Comparison of ENCODE assay signal across 3 cellular contexts in genomic region chr1:160206421-160207117, GRCh38.
TF ChIP-seq lines count a peak whose summit lies in the region.

No MANE protein-coding gene starts in this region.

TF ChIP-seq in A549, 52 proteins besides CTCF, POLR2A, EP300 and RAD21:
- TF ChIP-seq FOSL2 (IDR thresholded peaks at IDR 0.05), result no peak
- TF ChIP-seq FOSL2 (CRISPR knock-in tag; IDR thresholded peaks at IDR 0.05), result peak; percentile 63
- no peak for TF ChIP-seq CBX2 (IDR thresholded peaks at IDR 0.05; ENCODE audit: borderline replicate concordance, low read depth)

TF ChIP-seq in endothelial cell of umbilical vein, 7 proteins besides CTCF, POLR2A, EP300 and RAD21:
- peak; percentile 16 for TF ChIP-seq POLR2AphosphoS5 (IDR thresholded peaks at IDR 0.05; ENCODE audit: insufficient read depth, low read depth, low read length)
- no peak for TF ChIP-seq MYC (IDR thresholded peaks at IDR 0.05; ENCODE audit: low read depth, low read length)
- peak; percentile 32 for TF ChIP-seq JUN (IDR thresholded peaks at IDR 0.05; ENCODE audit: borderline replicate concordance, insufficient read depth, insufficient read length, low read depth)
- TF ChIP-seq FOS (IDR thresholded peaks at IDR 0.05; ENCODE audit: borderline replicate concordance, insufficient read depth, low read length), result peak; percentile 64
- TF ChIP-seq MAX (IDR thresholded peaks at IDR 0.05; ENCODE audit: insufficient read depth, insufficient read length), result no peak
- TF ChIP-seq GATA2 (IDR thresholded peaks at IDR 0.05; ENCODE audit: insufficient read depth, insufficient read length, low read depth, low read length), result no peak
- no peak for TF ChIP-seq EZH2 (IDR thresholded peaks at IDR 0.05; ENCODE audit: borderline replicate concordance, low read depth, low read length, severe bottlenecking)
TF ChIP-seq in endothelial cell of umbilical vein: peak in this region for 3.

TF ChIP-seq in neural cell, 6 proteins besides CTCF, POLR2A, EP300 and RAD21:
- no peak for TF ChIP-seq TAF1 (IDR thresholded peaks at IDR 0.05; ENCODE audit: low read depth)
- TF ChIP-seq SMC3 (conservative IDR thresholded peaks at IDR 0.05; ENCODE audit: poor library complexity), result no peak
- TF ChIP-seq EZH2 (IDR thresholded peaks at IDR 0.05; ENCODE audit: borderline replicate concordance, insufficient read depth, low read length, poor library complexity, severe bottlenecking), result no peak
- no peak for TF ChIP-seq REST (IDR thresholded peaks at IDR 0.05; ENCODE audit: borderline replicate concordance)
- no peak for TF ChIP-seq MXI1 (conservative IDR thresholded peaks at IDR 0.05; ENCODE audit: poor library complexity, severe bottlenecking)
- TF ChIP-seq POLR2AphosphoS5 (IDR thresholded peaks at IDR 0.05), result no peak
